ENCODE assay signal across 33 cellular contexts in the genomic region with DNA sequence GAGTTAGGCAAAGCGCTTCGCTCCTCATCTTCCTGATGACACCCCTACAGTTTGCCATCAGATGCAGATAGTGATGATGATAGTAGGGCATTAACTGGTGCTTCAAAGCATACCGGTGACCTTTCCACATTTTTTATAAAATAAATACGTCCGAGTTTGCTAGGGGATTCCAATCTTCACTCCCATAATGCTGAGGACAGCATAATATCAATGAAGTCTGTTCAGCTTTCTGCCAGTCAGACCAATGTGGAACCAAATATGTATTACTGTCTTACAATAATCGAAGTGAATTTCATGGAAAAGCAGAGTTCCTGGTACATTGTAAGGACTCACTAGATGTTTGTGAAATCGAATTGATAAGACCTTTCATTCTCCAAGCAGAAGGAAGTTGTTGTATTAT.
"Had no signal": no experiment of that assay in that cellular context is flagged by ENCODE, and none has a peak within 500 bp of the region (broad histone marks: within the 10 kb centered on the region; RNA-seq: fewer than 3 reads in every experiment).

No MANE protein-coding gene starts in this region.

- H3K4me1 ChIP-seq: ascending aorta had no signal

- H3K27ac ChIP-seq: ascending aorta, VCaP had no signal

- H3K27me3 ChIP-seq: ascending aorta, cardiac muscle cell had no signal

- H3K4me3 ChIP-seq: ascending aorta, cardiac muscle cell had no signal

- H3K9me3 ChIP-seq: ascending aorta had no signal

- FAIRE-seq: bronchial epithelial cell had no signal

- H3K36me3 ChIP-seq: ascending aorta, cardiac muscle cell had no signal

- DNase-seq: activated B cell treated with CpG ODN at 0.5 μM for 24 hours; activated CD4-positive, alpha-beta memory T cell treated with anti-CD3 and anti-CD28 coated beads for 36 hours; activated CD4-positive, alpha-beta T cell treated with anti-CD3 and anti-CD28 coated beads for 4 hours; activated CD4-positive, alpha-beta T cell treated with anti-CD3 and anti-CD28 coated beads, Interleukin-2, amount 10 ng/mL, durations not matched to agents 24 days and 14 days; activated CD4-positive, alpha-beta T cell treated with anti-CD3 and anti-CD28 coated beads, Interleukin-2, amount 50 U/mL, for 1 hour; activated CD4-positive, alpha-beta T cell treated with anti-CD3 and anti-CD28 coated beads, Interleukin-2, amount 50 U/mL, for 4 hours; activated CD4-positive, CD25-positive, alpha-beta regulatory T cell treated with anti-CD3 and anti-CD28 coated beads, Interleukin-2, amount 50 U/mL, for 72 hours; activated CD8-positive, alpha-beta memory T cell treated with anti-CD3 and anti-CD28 coated beads, Interleukin-2, amount 50 U/mL, for 4 hours; activated CD8-positive, alpha-beta T cell treated with anti-CD3 and anti-CD28 coated beads for 36 hours; activated effector memory CD4-positive, alpha-beta T cell treated with anti-CD3 and anti-CD28 coated beads, Interleukin-2, amount 50 U/mL, for 16 hours; activated gamma-delta T cell treated with Interleukin-2 at 50 U/mL for 16 hours; activated naive CD4-positive, alpha-beta T cell; activated naive CD4-positive, alpha-beta T cell treated with anti-CD3 and anti-CD28 coated beads for 36 hours; activated naive CD4-positive, alpha-beta T cell treated with anti-CD3 and anti-CD28 coated beads, Interleukin-2, amount 50 U/mL, for 16 hours; activated naive CD8-positive, alpha-beta T cell treated with anti-CD3 and anti-CD28 coated beads, Interleukin-2, amount 10 ng/mL, durations not matched to agents 7 days and 5 days; activated naive CD8-positive, alpha-beta T cell treated with anti-CD3 and anti-CD28 coated beads, Interleukin-2, amount 50 U/mL, for 24 hours; activated T-cell treated with anti-CD3 and anti-CD28 coated beads for 4 hours; activated T-cell treated with anti-CD3 and anti-CD28 coated beads, Interleukin-2, amount 50 U/mL, for 1 hour; activated T-cell treated with anti-CD3 and anti-CD28 coated beads, Interleukin-2, amount 50 U/mL, for 4 hours; activated T-cell treated with anti-CD3 and anti-CD28 coated beads, Interleukin-2, amount 50 U/mL, for 72 hours; amygdala; anterior cingulate cortex; caudate nucleus; cerebellar nuclear complex; T-helper 1 cell; T-helper 2 cell; T-helper 9 cell had no signal

- ATAC-seq: activated CD8-positive, alpha-beta T cell treated with anti-CD3 and anti-CD28 coated beads for 36 hours; activated naive CD4-positive, alpha-beta T cell treated with anti-CD3 and anti-CD28 coated beads, Interleukin-2, amount 50 U/mL, for 72 hours; activated naive CD8-positive, alpha-beta T cell treated with anti-CD3 and anti-CD28 coated beads, Interleukin-2, amount 50 U/mL, for 24 hours; activated T-cell treated with anti-CD3 and anti-CD28 coated beads, Interleukin-2, amount 50 U/mL, for 4 hours; activated T-cell treated with anti-CD3 and anti-CD28 coated beads, Interleukin-2, amount 50 U/mL, for 72 hours; activated T-helper 17 cell treated with anti-CD3 and anti-CD28 coated beads, Interleukin-2, amount 50 U/mL, for 72 hours had no signal
